10 cellular contexts compared by ENCODE assay signal in the genomic region with DNA sequence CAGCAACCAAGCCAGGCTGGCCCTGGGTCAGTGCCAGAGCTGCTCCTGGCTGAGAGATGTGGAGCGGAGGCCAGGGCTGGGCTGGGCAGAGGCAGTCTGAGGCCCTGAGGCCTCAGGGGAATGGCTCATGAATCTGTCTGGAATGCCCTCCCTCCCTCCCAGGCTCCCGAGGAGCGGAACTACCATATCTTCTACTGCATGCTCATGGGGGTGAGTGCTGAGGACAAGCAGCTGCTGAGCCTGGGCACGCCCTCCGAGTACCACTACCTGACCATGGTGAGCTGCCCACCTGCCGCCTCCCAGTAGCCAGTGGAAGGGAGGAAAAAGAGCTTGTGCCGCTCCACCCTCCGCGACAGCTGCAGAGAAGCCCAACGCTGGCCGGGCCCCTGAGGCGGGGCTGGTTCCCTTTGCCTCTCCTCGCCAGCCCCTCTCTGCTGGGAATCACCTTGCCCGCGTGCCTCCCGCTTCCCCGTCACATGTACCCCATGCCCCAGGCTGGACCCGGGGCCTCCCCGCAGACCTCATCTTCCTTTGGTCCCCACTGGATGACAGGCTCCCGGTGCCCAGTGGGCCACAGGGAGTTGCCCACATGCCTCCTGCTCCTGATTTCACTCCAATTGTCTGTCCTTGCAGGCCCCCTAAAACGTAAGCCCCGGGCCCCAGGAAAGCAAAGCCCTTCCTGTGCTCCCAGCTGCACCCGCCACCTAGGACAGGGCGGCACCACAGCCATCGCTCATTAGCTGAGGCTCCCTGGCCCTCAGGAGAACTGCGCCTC. TPM values are rescaled to one million over a fixed set of nuclear protein-coding genes. Genes with fewer than 3 reads are reported as not detected.
DNase-seq lines count a peak whose midpoint lies in the region; ATAC-seq lines count a peak whose summit lies in the region.
"Had no signal": no experiment of that assay in that cellular context is flagged by ENCODE, and none has a peak within 500 bp of the region (broad histone marks: within the 10 kb centered on the region; RNA-seq: fewer than 3 reads in every experiment).

No MANE protein-coding gene starts in this region.

- ATAC-seq in esophagus mucosa (peak; percentile 49), GM18861 (IDR thresholded peaks at IDR 0.05; ENCODE audit: unreplicated experiment) (no peak), HG02981 (IDR thresholded peaks at IDR 0.05; ENCODE audit: unreplicated experiment) (no peak)
- ATAC-seq: CD8-positive, alpha-beta T cell had no signal

- peaks cover 23% of the 10 kb centered on the region for H3K27me3 Mint-ChIP-seq in activated naive CD4-positive, alpha-beta T cell treated with anti-CD3 and anti-CD28 coated beads, Interleukin-2, amount 10 ng/mL, durations not matched to agents 7 days and 5 days

- DNase-seq in activated naive CD4-positive, alpha-beta T cell treated with anti-CD3 and anti-CD28 coated beads, Interleukin-2, amount 10 ng/mL, durations not matched to agents 7 days and 5 days, result no peak
- DNase-seq in activated naive CD4-positive, alpha-beta T cell treated with anti-CD3 and anti-CD28 coated beads, Interleukin-2, amount 50 U/mL, for 16 hours, result no peak
- DNase-seq in midbrain (lab: John Stamatoyannopoulos, UW), result peak; percentile 34
- DNase-seq in cortex of kidney (lab: John Stamatoyannopoulos, UW), result no peak
- no peak for DNase-seq in stimulated activated CD4-positive, alpha-beta T cell treated with anti-CD3 and anti-CD28 coated beads, Interleukin-1b, Interleukin-23, amount 100 ng/mL, for 48 hours
- DNase-seq: NCI-H1105 treated with DMSO at 0.1 percent for 48 hours had no signal

- no peaks in the 10 kb centered on the region for H3K9me3 Mint-ChIP-seq in activated naive CD4-positive, alpha-beta T cell treated with anti-CD3 and anti-CD28 coated beads, Interleukin-2, amount 10 ng/mL, durations not matched to agents 7 days and 5 days
- H3K9me3 Mint-ChIP-seq: CD8-positive, alpha-beta T cell had no signal

- H3K4me3 Mint-ChIP-seq in activated naive CD4-positive, alpha-beta T cell treated with anti-CD3 and anti-CD28 coated beads, Interleukin-2, amount 10 ng/mL, durations not matched to agents 7 days and 5 days, result no peak overlapping the region
- H3K4me3 Mint-ChIP-seq: CD8-positive, alpha-beta T cell had no signal

- H3K27ac Mint-ChIP-seq in activated naive CD4-positive, alpha-beta T cell treated with anti-CD3 and anti-CD28 coated beads, Interleukin-2, amount 10 ng/mL, durations not matched to agents 7 days and 5 days, result peak overlapping the region; percentile 73
- H3K27ac Mint-ChIP-seq: CD8-positive, alpha-beta T cell had no signal

- H3K4me1 Mint-ChIP-seq in activated naive CD4-positive, alpha-beta T cell treated with anti-CD3 and anti-CD28 coated beads, Interleukin-2, amount 10 ng/mL, durations not matched to agents 7 days and 5 days, result peaks cover 27% of the 10 kb centered on the region

- CTCF ChIA-PET in activated naive CD4-positive, alpha-beta T cell treated with anti-CD3 and anti-CD28 coated beads, Interleukin-2, amount 10 ng/mL, durations not matched to agents 7 days and 5 days (lab: Charles Lee), result interaction anchor here (1.0 kb wide), 1 partner anchor 73 kb away, joined by 4 read pairs; no protein-coding TSS in a partner anchor

- no peaks in the 10 kb centered on the region for H3K36me3 Mint-ChIP-seq in activated naive CD4-positive, alpha-beta T cell treated with anti-CD3 and anti-CD28 coated beads, Interleukin-2, amount 10 ng/mL, durations not matched to agents 7 days and 5 days
- H3K36me3 Mint-ChIP-seq: CD8-positive, alpha-beta T cell had no signal

RNA-seq across cellular contexts. Expression of gene MYO7B, which starts 41.1 kb away (rescaled TPM):
- total RNA-seq in esophagus mucosa, result 0.04 TPM

RNA-seq across cellular contexts. Expression of gene IWS1, which starts 50.3 kb away (rescaled TPM):
- total RNA-seq in esophagus mucosa, result 17.7 TPM
